In the genomic region with DNA sequence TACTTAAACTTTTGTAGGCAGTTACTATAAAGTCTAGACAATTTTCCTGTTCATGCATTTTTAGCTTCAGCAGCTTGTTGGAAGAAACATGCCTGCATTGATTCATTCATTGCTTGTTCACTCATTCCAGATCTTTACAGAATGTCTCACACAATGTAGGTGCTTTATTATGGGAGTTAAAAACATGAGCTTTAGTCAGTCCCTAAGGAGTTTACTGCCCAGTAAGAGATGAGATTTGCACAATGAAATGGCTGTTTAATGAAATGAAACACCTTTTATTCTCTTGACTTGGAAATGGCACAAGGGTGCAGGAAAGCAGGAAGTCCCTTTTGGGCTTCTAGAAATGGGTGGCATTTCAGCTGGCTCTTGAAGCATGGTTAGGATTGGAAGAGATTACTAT, we compare ENCODE assay signal across 10 cellular contexts. TPM values are rescaled to one million over a fixed set of nuclear protein-coding genes. Genes with fewer than 3 reads are reported as not detected.
DNase-seq lines count a peak whose midpoint lies in the region; ATAC-seq and TF ChIP-seq lines count a peak whose summit lies in the region.
"Had no signal": no experiment of that assay in that cellular context is flagged by ENCODE, and none has a peak within 500 bp of the region (broad histone marks: within the 10 kb centered on the region; RNA-seq: fewer than 3 reads in every experiment).

No MANE protein-coding gene starts in this region.

- H3K27me3 Mint-ChIP-seq in H9 (ENCODE audit: low read depth) = no peaks in the 10 kb centered on the region; the same call in 1 of the 2 replicates
- no peaks in the 10 kb centered on the region for H3K27me3 Mint-ChIP-seq in activated T-helper 1 cell treated with anti-CD3 and anti-CD28 coated beads, Interleukin-12 subunit alpha, Interleukin-12 subunit beta, Interleukin-2, Interleukin-4 antibody, amounts not matched to agents 30 ng/mL and 10 ng/mL and 1 ng/mL, durations not matched to agents 14 hours and 24 hours and 36 hours (ENCODE audit: insufficient read depth)
- H3K27me3 Mint-ChIP-seq: activated B cell treated with CpG ODN at 0.5 μM for 24 hours had no signal

- POLR2A ChIA-PET in AG04450 (lab: Yijun Ruan, JAX) = no interaction called here

- peak overlapping the region; percentile 47 for H3K4me2 ChIP-seq in H9 (ENCODE audit: insufficient read depth, insufficient read length, low read length)

- no peak overlapping the region for H2BK15ac ChIP-seq in H9 (ENCODE audit: low read depth, low read length)

- H2BK5ac ChIP-seq in H9 (ENCODE audit: insufficient read length, low read length) = no peak overlapping the region

- no peak overlapping the region for H2AK5ac ChIP-seq in H9 (ENCODE audit: insufficient read length, low read length)

- H4K91ac ChIP-seq in H9 (ENCODE audit: insufficient read length, low read depth, low read length) = no peak overlapping the region

- H3K18ac ChIP-seq in H9 (ENCODE audit: insufficient read length, low read depth, low read length) = no peak overlapping the region

- ATAC-seq in HG03521 (IDR thresholded peaks at IDR 0.05; ENCODE audit: unreplicated experiment) (no peak), HG03457 (IDR thresholded peaks at IDR 0.05; ENCODE audit: unreplicated experiment) (no peak), HG03469 (IDR thresholded peaks at IDR 0.05; ENCODE audit: unreplicated experiment) (no peak)

- H3K4me1 Mint-ChIP-seq in H9 = peaks cover 62 to 65% of the 10 kb centered on the region in 2 experiments
- H3K4me1 Mint-ChIP-seq in activated T-helper 1 cell treated with anti-CD3 and anti-CD28 coated beads, Interleukin-12 subunit alpha, Interleukin-12 subunit beta, Interleukin-2, Interleukin-4 antibody, amounts not matched to agents 30 ng/mL and 10 ng/mL and 1 ng/mL, durations not matched to agents 14 hours and 24 hours and 36 hours (ENCODE audit: low read depth) = peaks cover 44% of the 10 kb centered on the region

- H3K27ac Mint-ChIP-seq in H9 = peak overlapping the region in 2 of 3 experiments; percentile 38 to 57; a peak in 4 of 7 replicates
- H3K27ac Mint-ChIP-seq in activated T-helper 1 cell treated with anti-CD3 and anti-CD28 coated beads, Interleukin-12 subunit alpha, Interleukin-12 subunit beta, Interleukin-2, Interleukin-4 antibody, amounts not matched to agents 30 ng/mL and 10 ng/mL and 1 ng/mL, durations not matched to agents 14 hours and 24 hours and 36 hours = no peak overlapping the region
- H3K27ac Mint-ChIP-seq: activated B cell treated with CpG ODN at 0.5 μM for 24 hours had no signal

- H3K23me2 ChIP-seq in H9 (ENCODE audit: insufficient read length, low read depth, low read length, poor library complexity, severe bottlenecking) = peaks cover 4% of the 10 kb centered on the region

- H3K23ac ChIP-seq in H9 (ENCODE audit: insufficient read length, low read depth, low read length) = no peak overlapping the region

- H3K4me3 ChIP-seq in AG04450 (ENCODE audit: low read depth, low read length) = peak overlapping the region; percentile 1; the same call in 1 of the 2 replicates
- peak overlapping the region; percentile 80 for H3K4me3 ChIP-seq in iPS-15b (ENCODE audit: low read depth, low read length)
- H3K4me3 ChIP-seq: cardiac muscle cell had no signal

- intact Hi-C loops in activated T-helper 1 cell treated with anti-CD3 and anti-CD28 coated beads, Interleukin-12 subunit alpha, Interleukin-12 subunit beta, Interleukin-2, Interleukin-4 antibody, amounts not matched to agents 30 ng/mL and 10 ng/mL and 1 ng/mL, durations not matched to agents 14 hours and 24 hours and 36 hours (cut with micrococcal nuclease) = loop anchor here (1.0 to 10.0 kb wide), 3 partner anchors 12 to 639 kb away; no protein-coding TSS in a partner anchor

- DNase-seq in AG04450 (ENCODE audit: low read depth, low spot score) (no peak), H9 (no peak), DMS53 (lab: John Stamatoyannopoulos, UW) (no peak)
- DNase-seq in activated T-helper 1 cell treated with anti-CD3 and anti-CD28 coated beads, Interleukin-12 subunit alpha, Interleukin-12 subunit beta, Interleukin-2, Interleukin-4 antibody, amounts not matched to agents 30 ng/mL and 10 ng/mL and 1 ng/mL, durations not matched to agents 14 hours and 24 hours and 36 hours (ENCODE audit: low spot score) = no peak
- DNase-seq: activated B cell treated with CpG ODN at 0.5 μM for 24 hours had no signal

- H3K9ac ChIP-seq in H9 (ENCODE audit: extremely low read depth, insufficient read length, low read length) (peak overlapping the region; percentile 36), iPS-15b (ENCODE audit: low read depth, low read length) (no peak overlapping the region)

- peaks cover 12% of the 10 kb centered on the region for H3K4me1 ChIP-seq in H9 (ENCODE audit: insufficient read depth, low read length)
- peaks cover 45% of the 10 kb centered on the region for H3K4me1 ChIP-seq in iPS-15b (ENCODE audit: control insufficient read depth, insufficient read depth, low read length)

- H4K8ac ChIP-seq in H9 (replicated peaks; ENCODE audit: insufficient read length, low read depth, low read length) = no peak overlapping the region

- peaks cover 9 to 21% (median 14%) of the 10 kb centered on the region in 3 experiments; a peak in 6 of 7 replicates for H3K36me3 Mint-ChIP-seq in H9 (ENCODE audit: insufficient read depth in 1 of 3, low read depth in 3 of 3)
- peaks cover 19% of the 10 kb centered on the region for H3K36me3 Mint-ChIP-seq in activated T-helper 1 cell treated with anti-CD3 and anti-CD28 coated beads, Interleukin-12 subunit alpha, Interleukin-12 subunit beta, Interleukin-2, Interleukin-4 antibody, amounts not matched to agents 30 ng/mL and 10 ng/mL and 1 ng/mL, durations not matched to agents 14 hours and 24 hours and 36 hours (ENCODE audit: low read depth)

- no peak overlapping the region for H3K14ac ChIP-seq in H9 (ENCODE audit: insufficient read depth, low read length)

- no peak overlapping the region for H3K4ac ChIP-seq in H9 (ENCODE audit: low read depth, low read length)

- TF ChIP-seq CTCF in AG04450 (IDR thresholded peaks at IDR 0.05; ENCODE audit: low read depth, low read length) (no peak), H9 (conservative IDR thresholded peaks at IDR 0.05) (no peak)

- peaks cover 6% of the 10 kb centered on the region for H3K79me1 ChIP-seq in H9 (ENCODE audit: insufficient read depth, low read depth, low read length, poor library complexity, severe bottlenecking)

- H3K27me3 ChIP-seq in AG04450 (ENCODE audit: control insufficient read depth, insufficient read depth, low read length) (no peaks in the 10 kb centered on the region), H9 (ENCODE audit: insufficient read depth, low read length) (no peaks in the 10 kb centered on the region), iPS-15b (ENCODE audit: control insufficient read depth, insufficient read depth, low read length) (no peaks in the 10 kb centered on the region)
- H3K27me3 ChIP-seq: cardiac muscle cell had no signal

- no peaks in the 10 kb centered on the region; a peak in 1 of 5 replicates for H3K9me3 Mint-ChIP-seq in H9
- no peaks in the 10 kb centered on the region for H3K9me3 Mint-ChIP-seq in activated T-helper 1 cell treated with anti-CD3 and anti-CD28 coated beads, Interleukin-12 subunit alpha, Interleukin-12 subunit beta, Interleukin-2, Interleukin-4 antibody, amounts not matched to agents 30 ng/mL and 10 ng/mL and 1 ng/mL, durations not matched to agents 14 hours and 24 hours and 36 hours
- H3K9me3 Mint-ChIP-seq: activated B cell treated with CpG ODN at 0.5 μM for 24 hours had no signal

- H2AFZ ChIP-seq in H9 (ENCODE audit: low read length) = no peak overlapping the region

- peak overlapping the region; percentile 59 to 92 for H3K4me3 Mint-ChIP-seq in H9
- peak overlapping the region; percentile 30 for H3K4me3 Mint-ChIP-seq in activated T-helper 1 cell treated with anti-CD3 and anti-CD28 coated beads, Interleukin-12 subunit alpha, Interleukin-12 subunit beta, Interleukin-2, Interleukin-4 antibody, amounts not matched to agents 30 ng/mL and 10 ng/mL and 1 ng/mL, durations not matched to agents 14 hours and 24 hours and 36 hours
- H3K4me3 Mint-ChIP-seq: activated B cell treated with CpG ODN at 0.5 μM for 24 hours had no signal

- H3K9me3 ChIP-seq in AG04450 (ENCODE audit: control insufficient read depth, insufficient read depth, low read length) (no peaks in the 10 kb centered on the region; the same call in 1 of the 2 replicates), H9 (ENCODE audit: control insufficient read depth, low read depth, low read length) (no peaks in the 10 kb centered on the region), iPS-15b (ENCODE audit: control insufficient read depth, insufficient read depth, low read length) (no peaks in the 10 kb centered on the region)

- H3K27ac ChIP-seq in AG04450 (ENCODE audit: low read depth, low read length) (no peak overlapping the region), H9 (ENCODE audit: insufficient read length, low read depth, low read length) (no peak overlapping the region)
- H3K27ac ChIP-seq: cardiac muscle cell had no signal

- H2BK120ac ChIP-seq in H9 (ENCODE audit: low read depth, low read length, poor library complexity, severe bottlenecking) = no peak overlapping the region

- H3K56ac ChIP-seq in H9 (ENCODE audit: insufficient read length, low read depth, low read length) = no peak overlapping the region

- peaks cover 43% of the 10 kb centered on the region; the same call in 1 of the 2 replicates for H3K79me2 ChIP-seq in H9 (ENCODE audit: insufficient read depth, low read length)

- no peak overlapping the region for H4K5ac ChIP-seq in H9 (ENCODE audit: insufficient read length, low read depth, low read length)

- no peaks in the 10 kb centered on the region for H3K36me3 ChIP-seq in iPS-15b (ENCODE audit: control insufficient read depth, insufficient read depth, low read length)
- H3K36me3 ChIP-seq: cardiac muscle cell had no signal

- H2BK20ac ChIP-seq in H9 (ENCODE audit: low read depth, low read length, poor library complexity, severe bottlenecking) = no peak overlapping the region

- H4K20me1 ChIP-seq in H9 (ENCODE audit: control insufficient read depth, insufficient read depth, insufficient read length) = no peaks in the 10 kb centered on the region

- H3T11ph ChIP-seq in H9 (ENCODE audit: low read length) = no peak overlapping the region

- CTCF ChIA-PET in AG04450 (lab: Charles Lee) = interaction anchor here (0.6 to 7.7 kb wide), 2 partner anchors 9 to 12 kb away, joined by 3 to 82 read pairs; no protein-coding TSS in a partner anchor

- no peak overlapping the region for H2BK12ac ChIP-seq in H9 (ENCODE audit: insufficient read length, low read depth, low read length)

RNA-seq across cellular contexts. Expression of gene NOCT, which starts 2.9 kb away (rescaled TPM):
- 5.8 and 6.7 TPM in 2 replicates for polyA plus RNA-seq in AG04450 (2011; rRNA removed)
- polyA minus RNA-seq in AG04450 (2011; rRNA and poly(A)+ RNA removed) = 26.2 and 29.7 TPM in 2 replicates
- 36.3 and 37.3 TPM in 2 replicates for total RNA-seq in H9 (2021)
- 24.1 and 26.9 TPM in 2 replicates for total RNA-seq in activated T-helper 1 cell treated with anti-CD3 and anti-CD28 coated beads, Interleukin-12 subunit alpha, Interleukin-12 subunit beta, Interleukin-2, Interleukin-4 antibody, amounts not matched to agents 30 ng/mL and 10 ng/mL and 1 ng/mL, durations not matched to agents 14 hours and 24 hours and 36 hours
